Comparison of ENCODE assay signal across 19 cellular contexts in the genomic region with DNA sequence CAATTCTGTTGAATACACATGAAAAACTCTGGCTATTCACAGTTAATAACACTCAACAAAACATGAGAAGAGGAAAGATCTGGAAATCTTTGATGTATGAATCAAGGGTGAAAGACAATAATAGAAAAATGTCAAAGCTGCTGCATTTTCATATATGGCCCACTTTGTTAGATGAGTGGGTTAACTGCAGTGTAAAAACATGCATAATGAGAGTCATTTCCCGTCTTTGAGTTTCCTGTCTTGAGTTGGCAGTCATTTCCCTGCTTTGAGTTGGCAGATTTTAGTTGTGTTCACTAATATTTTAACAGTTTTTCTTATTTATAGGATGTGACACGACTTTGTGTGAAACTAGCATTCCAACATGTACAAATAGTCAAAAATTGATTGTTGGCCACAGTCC.
"Had no signal": no experiment of that assay in that cellular context is flagged by ENCODE, and none has a peak within 500 bp of the region (broad histone marks: within the 10 kb centered on the region; RNA-seq: fewer than 3 reads in every experiment).

No MANE protein-coding gene starts in this region.

- H3K36me3 ChIP-seq: brain microvascular endothelial cell, thoracic aorta had no signal

- H3K4me3 Mint-ChIP-seq: activated CD8-positive, alpha-beta memory T cell treated with anti-CD3 and anti-CD28 coated beads, Interleukin-2, amount 10 ng/mL, durations not matched to agents 7 days and 5 days; activated T-cell treated with anti-CD3 and anti-CD28 coated beads, Interleukin-2, amount 50 U/mL, for 24 hours; immature natural killer cell; stimulated activated naive CD8-positive, alpha-beta T cell treated with anti-CD3 and anti-CD28 coated beads, Interleukin-15, Interleukin-2, amounts not matched to agents 100 ng/mL and 50 ng/mL, for 24 hours; T-helper 2 cell treated with Interferon-gamma antibody and Interleukin-4, amounts not matched to agents 5 μg/mL and 100 μg/mL, for 36 hours had no signal

- H3K36me3 Mint-ChIP-seq: activated CD8-positive, alpha-beta memory T cell treated with anti-CD3 and anti-CD28 coated beads, Interleukin-2, amount 10 ng/mL, durations not matched to agents 7 days and 5 days; activated naive CD4-positive, alpha-beta T cell treated with anti-CD3 and anti-CD28 coated beads, Interleukin-2, amount 50 U/mL, for 72 hours; immature natural killer cell; naive B cell had no signal

- DNase-seq: activated CD4-positive, alpha-beta T cell treated with anti-CD3 and anti-CD28 coated beads, Interleukin-2, amount 50 U/mL, for 48 hours; activated CD8-positive, alpha-beta memory T cell treated with anti-CD3 and anti-CD28 coated beads, Interleukin-2, amount 10 ng/mL, durations not matched to agents 7 days and 5 days; activated effector memory CD4-positive, alpha-beta T cell treated with Interleukin-2 at 50 U/mL for 16 hours; activated T-cell treated with anti-CD3 and anti-CD28 coated beads, Interleukin-2, amount 50 U/mL, for 24 hours; amniotic stem cell; brain microvascular endothelial cell; glutamatergic neuron; immature natural killer cell; left colon; naive B cell; stimulated activated CD4-positive, alpha-beta T cell treated with anti-CD3 and anti-CD28 coated beads, Interleukin-15, amount 100 ng/mL, for 24 hours; stimulated activated CD4-positive, alpha-beta T cell treated with anti-CD3 and anti-CD28 coated beads, Interleukin-4, amount 100 ng/mL, for 24 hours had no signal

- H3K27me3 Mint-ChIP-seq: activated CD8-positive, alpha-beta memory T cell treated with anti-CD3 and anti-CD28 coated beads, Interleukin-2, amount 10 ng/mL, durations not matched to agents 7 days and 5 days; activated T-cell treated with anti-CD3 and anti-CD28 coated beads, Interleukin-2, amount 50 U/mL, for 24 hours; naive B cell; stimulated activated naive CD8-positive, alpha-beta T cell treated with anti-CD3 and anti-CD28 coated beads, Interleukin-15, Interleukin-2, amounts not matched to agents 100 ng/mL and 50 ng/mL, for 24 hours had no signal

- H3K4me1 ChIP-seq: parathyroid adenoma had no signal

- H3K27ac ChIP-seq: brain microvascular endothelial cell, parathyroid adenoma, thoracic aorta had no signal

- H3K27ac Mint-ChIP-seq: activated CD8-positive, alpha-beta memory T cell treated with anti-CD3 and anti-CD28 coated beads, Interleukin-2, amount 10 ng/mL, durations not matched to agents 7 days and 5 days; activated naive CD4-positive, alpha-beta T cell treated with anti-CD3 and anti-CD28 coated beads, Interleukin-2, amount 50 U/mL, for 72 hours; activated T-cell treated with anti-CD3 and anti-CD28 coated beads, Interleukin-2, amount 50 U/mL, for 24 hours; immature natural killer cell; naive B cell; stimulated activated naive CD8-positive, alpha-beta T cell treated with anti-CD3 and anti-CD28 coated beads, Interleukin-15, Interleukin-2, amounts not matched to agents 100 ng/mL and 50 ng/mL, for 24 hours; T-helper 2 cell treated with Interferon-gamma antibody and Interleukin-4, amounts not matched to agents 5 μg/mL and 100 μg/mL, for 36 hours had no signal

- H3K4me1 Mint-ChIP-seq: immature natural killer cell, naive B cell had no signal

- ATAC-seq: activated CD4-positive, CD25-positive, alpha-beta regulatory T cell treated with anti-CD3 and anti-CD28 coated beads, Interleukin-2, amount 50 U/mL, for 24 hours; activated CD8-positive, alpha-beta memory T cell treated with anti-CD3 and anti-CD28 coated beads, Interleukin-2, amount 10 ng/mL, durations not matched to agents 7 days and 5 days; left colon had no signal

- H3K9me3 ChIP-seq: thoracic aorta had no signal

- H3K4me3 ChIP-seq: lung, thoracic aorta had no signal

- H3K9me3 Mint-ChIP-seq: activated naive CD4-positive, alpha-beta T cell treated with anti-CD3 and anti-CD28 coated beads, Interleukin-2, amount 50 U/mL, for 72 hours; stimulated activated naive CD8-positive, alpha-beta T cell treated with anti-CD3 and anti-CD28 coated beads, Interleukin-15, Interleukin-2, amounts not matched to agents 100 ng/mL and 50 ng/mL, for 24 hours had no signal

- H3K27me3 ChIP-seq: brain microvascular endothelial cell had no signal
